ENCODE assay signal across 32 cellular contexts in the genomic region with DNA sequence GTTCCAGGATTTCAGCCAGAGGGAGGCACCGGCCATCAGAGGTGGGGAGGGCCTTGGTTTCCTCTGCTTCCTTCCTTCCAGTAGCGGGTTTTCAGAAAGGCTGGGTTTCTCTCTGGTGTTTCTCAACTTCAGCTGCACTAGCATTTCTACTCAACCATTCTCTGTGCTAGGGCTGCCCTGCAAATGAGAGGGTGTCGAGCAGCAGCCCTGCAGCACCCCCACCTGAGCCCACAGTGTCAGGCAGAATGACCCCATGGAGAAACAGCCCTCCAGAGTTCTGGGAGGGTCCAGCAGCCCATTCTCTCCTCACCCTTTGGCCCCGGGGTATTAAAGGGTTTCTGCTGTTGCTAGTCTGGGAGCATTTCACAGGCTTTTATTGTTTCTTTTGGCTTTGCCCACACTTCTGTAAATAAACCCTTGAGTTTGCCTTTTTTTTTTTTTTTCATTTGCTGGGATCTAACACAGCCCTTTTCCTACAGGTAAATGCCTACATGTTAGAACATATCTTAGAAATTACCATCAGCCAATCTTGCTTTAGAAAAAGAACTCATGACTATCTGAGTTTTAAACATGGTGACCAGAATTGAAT.
"Had no signal": no experiment of that assay in that cellular context is flagged by ENCODE, and none has a peak within 500 bp of the region (broad histone marks: within the 10 kb centered on the region; RNA-seq: fewer than 3 reads in every experiment).

No MANE protein-coding gene starts in this region.

- H3K4me3 Mint-ChIP-seq: activated CD4-positive, alpha-beta memory T cell treated with anti-CD3 and anti-CD28 coated beads for 36 hours; activated CD4-positive, alpha-beta T cell treated with anti-CD3 and anti-CD28 coated beads, Interleukin-2, amount 10 ng/mL, durations not matched to agents 24 days and 14 days; activated CD8-positive, alpha-beta T cell treated with anti-CD3 and anti-CD28 coated beads for 36 hours; activated naive CD4-positive, alpha-beta T cell treated with anti-CD3 and anti-CD28 coated beads, Interleukin-2, amount 10 ng/mL, durations not matched to agents 7 days and 5 days; activated naive CD4-positive, alpha-beta T cell treated with anti-CD3 and anti-CD28 coated beads, Interleukin-2, amount 50 U/mL, for 24 hours; activated naive CD8-positive, alpha-beta T cell; activated naive CD8-positive, alpha-beta T cell treated with anti-CD3 and anti-CD28 coated beads, Interleukin-2, amount 10 ng/mL, durations not matched to agents 7 days and 5 days; activated naive CD8-positive, alpha-beta T cell treated with anti-CD3 and anti-CD28 coated beads, Interleukin-2, amount 50 U/mL, for 24 hours; activated T-cell treated with anti-CD3 and anti-CD28 coated beads, Interleukin-2, amount 50 U/mL, for 24 hours; brain; T-helper 1 cell treated with Interleukin-12 subunit alpha and Interleukin-12 subunit beta and Interleukin-4 antibody, amounts not matched to agents 30 μg/mL and 1 μg/mL, for 36 hours; T-helper 2 cell treated with Interferon-gamma antibody and Interleukin-4, amounts not matched to agents 5 μg/mL and 100 μg/mL, for 36 hours; WTC11 had no signal

- ATAC-seq: activated CD8-positive, alpha-beta T cell treated with anti-CD3 and anti-CD28 coated beads for 36 hours; activated naive CD8-positive, alpha-beta T cell treated with anti-CD3 and anti-CD28 coated beads, Interleukin-2, amount 50 U/mL, for 24 hours; WTC11 had no signal

- H3K27me3 Mint-ChIP-seq: activated CD4-positive, alpha-beta T cell treated with anti-CD3 and anti-CD28 coated beads, Interleukin-2, amount 10 ng/mL, durations not matched to agents 24 days and 14 days had no signal

- H3K36me3 Mint-ChIP-seq: activated naive CD4-positive, alpha-beta T cell treated with anti-CD3 and anti-CD28 coated beads, Interleukin-2, amount 10 ng/mL, durations not matched to agents 7 days and 5 days; activated naive CD4-positive, alpha-beta T cell treated with anti-CD3 and anti-CD28 coated beads, Interleukin-2, amount 50 U/mL, for 24 hours; activated naive CD8-positive, alpha-beta T cell treated with anti-CD3 and anti-CD28 coated beads, Interleukin-2, amount 10 ng/mL, durations not matched to agents 7 days and 5 days; brain had no signal

- H3K4me1 Mint-ChIP-seq: activated CD4-positive, alpha-beta T cell treated with anti-CD3 and anti-CD28 coated beads, Interleukin-2, amount 10 ng/mL, durations not matched to agents 24 days and 14 days; activated naive CD4-positive, alpha-beta T cell treated with anti-CD3 and anti-CD28 coated beads, Interleukin-2, amount 10 ng/mL, durations not matched to agents 7 days and 5 days; activated naive CD4-positive, alpha-beta T cell treated with anti-CD3 and anti-CD28 coated beads, Interleukin-2, amount 50 U/mL, for 24 hours; activated naive CD8-positive, alpha-beta T cell treated with anti-CD3 and anti-CD28 coated beads, Interleukin-2, amount 10 ng/mL, durations not matched to agents 7 days and 5 days; activated naive CD8-positive, alpha-beta T cell treated with anti-CD3 and anti-CD28 coated beads, Interleukin-2, amount 50 U/mL, for 24 hours; brain; WTC11 had no signal

- H3K27ac Mint-ChIP-seq: activated CD4-positive, alpha-beta memory T cell treated with anti-CD3 and anti-CD28 coated beads for 36 hours; activated CD4-positive, alpha-beta T cell treated with anti-CD3 and anti-CD28 coated beads, Interleukin-2, amount 10 ng/mL, durations not matched to agents 24 days and 14 days; activated CD8-positive, alpha-beta T cell treated with anti-CD3 and anti-CD28 coated beads for 36 hours; activated naive CD4-positive, alpha-beta T cell treated with anti-CD3 and anti-CD28 coated beads, Interleukin-2, amount 10 ng/mL, durations not matched to agents 7 days and 5 days; activated naive CD4-positive, alpha-beta T cell treated with anti-CD3 and anti-CD28 coated beads, Interleukin-2, amount 50 U/mL, for 24 hours; activated naive CD8-positive, alpha-beta T cell; activated naive CD8-positive, alpha-beta T cell treated with anti-CD3 and anti-CD28 coated beads, Interleukin-2, amount 10 ng/mL, durations not matched to agents 7 days and 5 days; activated naive CD8-positive, alpha-beta T cell treated with anti-CD3 and anti-CD28 coated beads, Interleukin-2, amount 50 U/mL, for 24 hours; activated T-cell treated with anti-CD3 and anti-CD28 coated beads, Interleukin-2, amount 50 U/mL, for 24 hours; activated T-helper 2 cell treated with anti-CD3 and anti-CD28 coated beads, Interferon-gamma antibody, Interleukin-2, Interleukin-4, amounts not matched to agents 10 μg/mL and 5 μg/mL and 100 μg/mL, durations not matched to agents 14 hours and 24 hours and 36 hours; brain; T-helper 1 cell treated with Interleukin-12 subunit alpha and Interleukin-12 subunit beta and Interleukin-4 antibody, amounts not matched to agents 30 μg/mL and 1 μg/mL, for 36 hours; T-helper 2 cell treated with Interferon-gamma antibody and Interleukin-4, amounts not matched to agents 5 μg/mL and 100 μg/mL, for 36 hours; WTC11 had no signal

- DNase-seq: activated CD4-positive, alpha-beta memory T cell treated with anti-CD3 and anti-CD28 coated beads for 36 hours; activated CD4-positive, alpha-beta T cell treated with anti-CD3 and anti-CD28 coated beads for 4 hours; activated CD4-positive, alpha-beta T cell treated with anti-CD3 and anti-CD28 coated beads, Interleukin-2, amount 10 ng/mL, durations not matched to agents 24 days and 14 days; activated CD4-positive, alpha-beta T cell treated with anti-CD3 and anti-CD28 coated beads, Interleukin-2, amount 50 U/mL, for 1 hour; activated CD4-positive, alpha-beta T cell treated with anti-CD3 and anti-CD28 coated beads, Interleukin-2, amount 50 U/mL, for 4 hours; activated CD4-positive, CD25-positive, alpha-beta regulatory T cell; activated CD4-positive, CD25-positive, alpha-beta regulatory T cell treated with anti-CD3 and anti-CD28 coated beads, Interleukin-2, amount 50 U/mL, for 72 hours; activated CD8-positive, alpha-beta memory T cell treated with anti-CD3 and anti-CD28 coated beads, Interleukin-2, amount 50 U/mL, for 4 hours; activated CD8-positive, alpha-beta T cell treated with anti-CD3 and anti-CD28 coated beads for 36 hours; activated effector memory CD4-positive, alpha-beta T cell treated with Interleukin-2 at 50 U/mL for 16 hours; activated gamma-delta T cell; activated naive CD4-positive, alpha-beta T cell treated with anti-CD3 and anti-CD28 coated beads, Interleukin-2, amount 10 ng/mL, durations not matched to agents 7 days and 5 days; activated naive CD4-positive, alpha-beta T cell treated with Interleukin-2 at 50 U/mL for 16 hours; activated naive CD8-positive, alpha-beta T cell treated with anti-CD3 and anti-CD28 coated beads, Interleukin-2, amount 10 ng/mL, durations not matched to agents 7 days and 5 days; activated naive CD8-positive, alpha-beta T cell treated with anti-CD3 and anti-CD28 coated beads, Interleukin-2, amount 50 U/mL, for 24 hours; activated T-cell treated with anti-CD3 and anti-CD28 coated beads for 4 hours; activated T-cell treated with anti-CD3 and anti-CD28 coated beads, Interleukin-2, amount 50 U/mL, for 24 hours; activated T-cell treated with anti-CD3 and anti-CD28 coated beads, Interleukin-2, amount 50 U/mL, for 48 hours; amygdala; anterior cingulate cortex; central memory CD4-positive, alpha-beta T cell; T-helper 1 cell; T-helper 2 cell; T-helper 9 cell; WERI-Rb-1 had no signal
